Comparison of ENCODE assay signal across 15 cellular contexts in genomic region chr6:106591111-106591825, GRCh38. TPM values are rescaled to one million over a fixed set of nuclear protein-coding genes. Genes with fewer than 3 reads are reported as not detected.
DNase-seq lines count a peak whose midpoint lies in the region; ATAC-seq, FAIRE-seq and TF ChIP-seq lines count a peak whose summit lies in the region.
"Had no signal": no experiment of that assay in that cellular context is flagged by ENCODE, and none has a peak within 500 bp of the region (broad histone marks: within the 10 kb centered on the region; RNA-seq: fewer than 3 reads in every experiment).

No MANE protein-coding gene starts in this region.

- no peak for TF ChIP-seq POLR2A in A549 (IDR thresholded peaks at IDR 0.05; ENCODE audit: low read length)

- FAIRE-seq in A549 (lab: Jason Lieb, UNC) (no peak), astrocyte (lab: Jason Lieb, UNC) (peak; percentile 99)
- FAIRE-seq: frontal cortex, G401.6, pancreas had no signal

- H3K9ac ChIP-seq in astrocyte (ENCODE audit: low read length): peak overlapping the region; percentile 11
- H3K9ac ChIP-seq in Karpas-422 (ENCODE audit: low read length): no peak overlapping the region

- H3K4me1 Mint-ChIP-seq in astrocyte (ENCODE audit: low read depth, unreplicated experiment): peaks cover 28% of the 10 kb centered on the region

- H3K27ac ChIP-seq in A549: peak overlapping the region; percentile 30 to 73; a peak in 5 of 6 replicates
- H3K27ac ChIP-seq in astrocyte (ENCODE audit: low read depth, low read length): peak overlapping the region; percentile 56
- no peak overlapping the region for H3K27ac ChIP-seq in Karpas-422 (ENCODE audit: low read length)
- H3K27ac ChIP-seq: body of pancreas, left lung, pancreas had no signal

- no peaks in the 10 kb centered on the region for H3K27me3 Mint-ChIP-seq in astrocyte (ENCODE audit: low read depth, unreplicated experiment)

- no peak overlapping the region for H3K4me3 ChIP-seq in A549
- peak overlapping the region; percentile 15 for H3K4me3 ChIP-seq in astrocyte (ENCODE audit: insufficient read depth, low read depth, low read length)
- no peak overlapping the region for H3K4me3 ChIP-seq in Karpas-422 (ENCODE audit: low read length)
- H3K4me3 ChIP-seq: body of pancreas, left lung, pancreas had no signal

- no peaks in the 10 kb centered on the region for H3K9me3 Mint-ChIP-seq in astrocyte (ENCODE audit: unreplicated experiment)

- peak overlapping the region; percentile 22 for H3K4me3 Mint-ChIP-seq in astrocyte (ENCODE audit: unreplicated experiment)

- DNase-seq in A549 (ENCODE audit: low read depth in 1 of 2, low spot score in 1 of 2) (peak in 1 of 2 experiments; percentile 16), HK-2 (ENCODE audit: unreplicated experiment) (peak; percentile 31), astrocyte (ENCODE audit: low read depth) (peak; percentile 89), hepatic stellate cell (ENCODE audit: low spot score) (peak; percentile 83), Karpas-422 (no peak), NCI-H1930 (lab: John Stamatoyannopoulos, UW) (no peak), DMS 273 treated with DMSO at 0.1 percent for 48 hours (lab: John Stamatoyannopoulos, UW) (no peak), globus pallidus (ENCODE audit: low spot score) (no peak)
- DNase-seq: activated CD8-positive, alpha-beta memory T cell treated with anti-CD3 and anti-CD28 coated beads, Interleukin-2, amount 50 U/mL, for 48 hours; body of pancreas; left lung; NCI-H2029 treated with DMSO at 0.1 percent for 48 hours; pancreas had no signal

- H3K36me3 ChIP-seq in astrocyte (ENCODE audit: insufficient read depth, low read length): no peaks in the 10 kb centered on the region
- peaks cover 17% of the 10 kb centered on the region; the same call in 1 of the 2 replicates for H3K36me3 ChIP-seq in Karpas-422 (ENCODE audit: insufficient read depth, low read length)
- H3K36me3 ChIP-seq: pancreas had no signal

- H3K27ac Mint-ChIP-seq in astrocyte (ENCODE audit: unreplicated experiment): peak overlapping the region; percentile 90

- TF ChIP-seq EP300 in A549 (IDR thresholded peaks at IDR 0.05): no peak

- no peaks in the 10 kb centered on the region for H3K9me2 ChIP-seq in Karpas-422 (replicated peaks; ENCODE audit: insufficient read depth, low read length)

- CTCF ChIA-PET in A549 (lab: Yijun Ruan, JAX): interaction anchor here (0.9 to 1.4 kb wide), 4 partner anchors 14 to 180 kb away, joined by 3 to 6 read pairs (median 3); no protein-coding TSS in a partner anchor

- no peak for TF ChIP-seq RAD21 in A549 (conservative IDR thresholded peaks at IDR 0.05 in 1 of 2, IDR thresholded peaks at IDR 0.05 in 1 of 2)

- POLR2A ChIA-PET in A549 (lab: Yijun Ruan, JAX): no interaction called here

- H3K79me2 ChIP-seq in astrocyte (ENCODE audit: insufficient read depth, low read length) (no peaks in the 10 kb centered on the region), Karpas-422 (ENCODE audit: low read length) (no peaks in the 10 kb centered on the region)

- no peaks in the 10 kb centered on the region for H3K27me3 ChIP-seq in astrocyte (ENCODE audit: insufficient read depth, low read length)
- no peaks in the 10 kb centered on the region for H3K27me3 ChIP-seq in Karpas-422 (ENCODE audit: low read length)
- H3K27me3 ChIP-seq: body of pancreas, left lung, pancreas had no signal

- H2AFZ ChIP-seq in astrocyte (ENCODE audit: low read depth, low read length) (no peak overlapping the region), Karpas-422 (ENCODE audit: low read length) (no peak overlapping the region)

- 86% methylated on average over 3 of the region's 3 CpGs for WGBS in A549 (ENCODE audit: missing lambda C conversion rate)

- TF ChIP-seq CTCF in A549 (IDR thresholded peaks at IDR 0.05) (no peak), astrocyte (IDR thresholded peaks at IDR 0.05; ENCODE audit: insufficient read depth, low read depth, low read length) (no peak)

- H3K36me3 Mint-ChIP-seq in astrocyte (ENCODE audit: low read depth, unreplicated experiment): peaks cover 5% of the 10 kb centered on the region

- H3K4me1 ChIP-seq in A549 (peaks cover 14% of the 10 kb centered on the region), astrocyte (ENCODE audit: insufficient read depth, low read length) (peaks cover 18% of the 10 kb centered on the region), Karpas-422 (ENCODE audit: low read length) (no peaks in the 10 kb centered on the region)
- H3K4me1 ChIP-seq: body of pancreas, left lung, pancreas had no signal

- ATAC-seq in A549: peak; percentile 24 to 79; a peak in 3 of 6 replicates
- ATAC-seq: body of pancreas, left lung, pancreas had no signal

- H3K4me2 ChIP-seq in A549 (peak overlapping the region; percentile 40), astrocyte (ENCODE audit: low read length) (peak overlapping the region; percentile 66), Karpas-422 (ENCODE audit: low read depth, low read length, poor library complexity, severe bottlenecking) (no peak overlapping the region)

- H4K20me1 ChIP-seq in astrocyte (ENCODE audit: insufficient read depth, low read length): no peaks in the 10 kb centered on the region
- no peaks in the 10 kb centered on the region for H4K20me1 ChIP-seq in Karpas-422 (ENCODE audit: insufficient read depth, low read depth, low read length)

- H3K9me3 ChIP-seq in A549 (no peaks in the 10 kb centered on the region), astrocyte (ENCODE audit: insufficient read depth, low read depth, low read length) (no peaks in the 10 kb centered on the region), Karpas-422 (ENCODE audit: low read length) (no peaks in the 10 kb centered on the region)
- H3K9me3 ChIP-seq: body of pancreas, left lung, pancreas had no signal

TF ChIP-seq in A549, 52 proteins besides CTCF, POLR2A, EP300 and RAD21:
- no peak for TF ChIP-seq FOXS1 (CRISPR knock-in tag; IDR thresholded peaks at IDR 0.05)
- TF ChIP-seq NR3C1 (IDR thresholded peaks at IDR 0.05): no peak
- no peak for TF ChIP-seq ATOH8 (CRISPR knock-in tag; IDR thresholded peaks at IDR 0.05; ENCODE audit: low read depth)
- no peak for TF ChIP-seq TFCP2L1 (CRISPR knock-in tag; IDR thresholded peaks at IDR 0.05)
- no peak for TF ChIP-seq TP53 (CRISPR knock-in tag; IDR thresholded peaks at IDR 0.05)
- no peak for TF ChIP-seq KDM1A (IDR thresholded peaks at IDR 0.05; ENCODE audit: low read depth)
- TF ChIP-seq POLR2AphosphoS2 (conservative IDR thresholded peaks at IDR 0.05; ENCODE audit: low read length): no peak

RNA-seq across cellular contexts. Expression of gene RTN4IP1, which starts 38.0 kb away (rescaled TPM):
- 13.5 and 15.1 TPM in 2 replicates for polyA plus RNA-seq in A549 (2011; rRNA removed)
- 6.0 and 6.9 TPM in 2 replicates for polyA plus RNA-seq in A549 (2012; cell fraction: cytosol; rRNA removed)
- polyA plus RNA-seq in A549 (2012; cell fraction: nucleus; rRNA removed): 2.5 and 3.9 TPM in 2 replicates
- 12.6 to 13.9 TPM (median 13.6 TPM) in 3 replicates for polyA plus RNA-seq in A549 (2017; fragmentation: RNase III; extraction: RNeasy Plus Mini Kit Qiagen cat#74134 plus additional on column Dnase treatment)
- polyA minus RNA-seq in A549 (2011; rRNA and poly(A)+ RNA removed): 5.5 and 7.2 TPM in 2 replicates
- total RNA-seq in astrocyte: 5.3 and 5.5 TPM in 2 replicates
- total RNA-seq in Karpas-422 (2014; rRNA removed; shearing (Covaris generic); ENCODE audit: low replicate concordance): 14.3 and 17.1 TPM in 2 replicates

RNA-seq across cellular contexts. Expression of gene QRSL1, which starts 38.1 kb away (rescaled TPM):
- polyA plus RNA-seq in A549 (2011; rRNA removed) (13.5 and 15.9 TPM in 2 replicates), A549 (2017; fragmentation: RNase III; extraction: RNeasy Plus Mini Kit Qiagen cat#74134 plus additional on column Dnase treatment) (11.1 to 12.4 TPM (median 11.5 TPM) in 3 replicates)
- 4.5 and 5.4 TPM in 2 replicates for polyA plus RNA-seq in A549 (2012; cell fraction: cytosol; rRNA removed)
- polyA plus RNA-seq in A549 (2012; cell fraction: nucleus; rRNA removed): 2.1 and 3.1 TPM in 2 replicates
- 9.2 and 9.6 TPM in 2 replicates for polyA minus RNA-seq in A549 (2011; rRNA and poly(A)+ RNA removed)
- total RNA-seq in astrocyte: 9.8 and 11.5 TPM in 2 replicates
- total RNA-seq in Karpas-422 (2014; rRNA removed; shearing (Covaris generic); ENCODE audit: low replicate concordance): 48.1 and 61.4 TPM in 2 replicates

Comparison
In these comparisons a context has a peak if more than half of its experiments do, and no peak if none do; other contexts are left out.
1. DNase-seq: peak in HK-2 (single experiment), astrocyte (single experiment) and hepatic stellate cell (single experiment); none in Karpas-422 (single experiment), NCI-H1930 (0 of 2), DMS 273 treated with DMSO at 0.1 percent for 48 hours (single experiment) and globus pallidus (single experiment).